Comparison of ENCODE assay signal across 16 cellular contexts in genomic region chr1:154456631-154457030, GRCh38. TPM values are rescaled to one million over a fixed set of nuclear protein-coding genes. Genes with fewer than 3 reads are reported as not detected.
A peak's percentile ranks its signal among the peaks of the same experiment; 100 is the strongest.
DNase-seq lines count a peak whose midpoint lies in the region; TF ChIP-seq lines count a peak whose summit lies in the region.
"Had no signal": no experiment of that assay in that cellular context is flagged by ENCODE, and none has a peak within 500 bp of the region (broad histone marks: within the 10 kb centered on the region; RNA-seq: fewer than 3 reads in every experiment).

No MANE protein-coding gene starts in this region.

- no peak for TF ChIP-seq EP300 in suprapubic skin (IDR thresholded peaks at IDR 0.05)

- H3K27me3 Mint-ChIP-seq in CD4-positive, alpha-beta memory T cell = no peaks in the 10 kb centered on the region
- no peaks in the 10 kb centered on the region for H3K27me3 Mint-ChIP-seq in chondrocyte (ENCODE audit: low read depth)

- H3K27me3 ChIP-seq in CD4-positive, alpha-beta memory T cell (ENCODE audit: insufficient read depth, low read length) = no peaks in the 10 kb centered on the region
- H3K27me3 ChIP-seq in spleen (replicated peaks in 1 of 7) (no peaks in the 10 kb centered on the region), vagina (no peaks in the 10 kb centered on the region), suprapubic skin (no peaks in the 10 kb centered on the region)
- H3K27me3 ChIP-seq: BE2C had no signal

- H3K9me3 ChIP-seq in CD4-positive, alpha-beta memory T cell (ENCODE audit: control insufficient read depth in 1 of 2, low read length in 2 of 2) = no peaks in the 10 kb centered on the region
- H3K9me3 ChIP-seq in spleen = no peaks in the 10 kb centered on the region
- no peaks in the 10 kb centered on the region for H3K9me3 ChIP-seq in vagina
- no peaks in the 10 kb centered on the region for H3K9me3 ChIP-seq in suprapubic skin
- H3K9me3 ChIP-seq: BE2C, HAP-1, SJCRH30 had no signal

- H3K4me3 Mint-ChIP-seq in CD4-positive, alpha-beta memory T cell = no peak overlapping the region
- no peak overlapping the region for H3K4me3 Mint-ChIP-seq in chondrocyte (ENCODE audit: unreplicated experiment)

- H3K4me1 Mint-ChIP-seq in CD4-positive, alpha-beta memory T cell = peaks cover 38 to 62% (median 47%) of the 10 kb centered on the region in 4 donors
- peaks cover 27% of the 10 kb centered on the region for H3K4me1 Mint-ChIP-seq in chondrocyte (ENCODE audit: low read depth)

- TF ChIP-seq POLR2A in NB4 (IDR thresholded peaks at IDR 0.05; ENCODE audit: extremely low read depth, insufficient read length) (no peak), spleen (IDR thresholded peaks at IDR 0.05) (no peak), vagina (IDR thresholded peaks at IDR 0.05) (no peak), suprapubic skin (IDR thresholded peaks at IDR 0.05) (no peak)

- H3K27ac ChIP-seq in CD4-positive, alpha-beta memory T cell (ENCODE audit: low read depth, low read length) = no peak overlapping the region
- peak overlapping the region in 7 of 8 donors; percentile 69 to 90 (median 82) for H3K27ac ChIP-seq in spleen
- H3K27ac ChIP-seq in vagina = no peak overlapping the region
- H3K27ac ChIP-seq in suprapubic skin = no peak overlapping the region
- H3K27ac ChIP-seq: SJCRH30 had no signal

- TF ChIP-seq CTCF in NB4 (IDR thresholded peaks at IDR 0.05; ENCODE audit: low read depth, low read length) (no peak), chondrocyte (IDR thresholded peaks at IDR 0.05) (no peak), spleen (IDR thresholded peaks at IDR 0.05 in 8 of 11, conservative IDR thresholded peaks at IDR 0.05 in 3 of 11) (no peak), vagina (IDR thresholded peaks at IDR 0.05) (no peak), suprapubic skin (IDR thresholded peaks at IDR 0.05) (no peak)

- peaks cover 43% of the 10 kb centered on the region for H3K4me1 ChIP-seq in CD4-positive, alpha-beta memory T cell (ENCODE audit: insufficient read depth, low read length)
- H3K4me1 ChIP-seq in spleen = peaks cover 0 to 46% (median 11%) of the 10 kb centered on the region in 6 donors
- H3K4me1 ChIP-seq in vagina = peaks cover 9% of the 10 kb centered on the region
- peaks cover 21% of the 10 kb centered on the region for H3K4me1 ChIP-seq in suprapubic skin
- H3K4me1 ChIP-seq: BE2C, HAP-1 had no signal

- no peak overlapping the region for H3K4me3 ChIP-seq in CD4-positive, alpha-beta memory T cell (ENCODE audit: low read length in 2 of 2)
- H3K4me3 ChIP-seq in NB4 (ENCODE audit: low read depth, low read length) = no peak overlapping the region
- peak overlapping the region in 1 of 8 donors; percentile 54 for H3K4me3 ChIP-seq in spleen
- no peak overlapping the region for H3K4me3 ChIP-seq in vagina
- H3K4me3 ChIP-seq in suprapubic skin = no peak overlapping the region
- H3K4me3 ChIP-seq: HAP-1, K562, SJCRH30 had no signal

- peak overlapping the region in 4 of 7 donors; percentile 37 to 64 (median 58) for H3K27ac Mint-ChIP-seq in CD4-positive, alpha-beta memory T cell
- H3K27ac Mint-ChIP-seq in chondrocyte (ENCODE audit: unreplicated experiment) = no peak overlapping the region

- H3K36me3 ChIP-seq in CD4-positive, alpha-beta memory T cell (ENCODE audit: insufficient read depth, low read length) = peaks cover 32% of the 10 kb centered on the region
- H3K36me3 ChIP-seq in spleen = peaks cover 0 to 81% (median 2%) of the 10 kb centered on the region in 6 donors
- peaks cover 0 to 23% of the 10 kb centered on the region in 2 donors for H3K36me3 ChIP-seq in vagina
- peaks cover 24% of the 10 kb centered on the region for H3K36me3 ChIP-seq in suprapubic skin
- H3K36me3 ChIP-seq: BE2C, HAP-1, SJCRH30 had no signal

- DNase-seq in CD4-positive, alpha-beta memory T cell = no peak
- DNase-seq in NB4 (ENCODE audit: low read depth) (peak; percentile 67), chondrocyte (ENCODE audit: low spot score) (peak; percentile 18), spleen (peak; percentile 73), vagina (ENCODE audit: extremely low spot score in 2 of 2) (no peak), LoVo (ENCODE audit: low spot score) (no peak), suprapubic skin (ENCODE audit: low spot score in 2 of 2) (no peak)
- DNase-seq: BE2C, EL, NCI-H187 treated with DMSO at 0.1 percent for 48 hours, NCI-H774, SJCRH30 had no signal

- no peaks in the 10 kb centered on the region for H3K9me3 Mint-ChIP-seq in CD4-positive, alpha-beta memory T cell
- H3K9me3 Mint-ChIP-seq in chondrocyte (ENCODE audit: low read depth) = no peaks in the 10 kb centered on the region

- 53 to 86% (median 77%) methylated on average over 6 of the region's 6 CpGs for WGBS in spleen, 5 donors
- WGBS in suprapubic skin = 88% methylated on average over 6 of the region's 6 CpGs

- POLR2A ChIA-PET in CD4-positive, alpha-beta memory T cell (lab: Charles Lee; ENCODE audit: partially characterized antibody) = no interaction called here

- CTCF ChIA-PET in CD4-positive, alpha-beta memory T cell (lab: Charles Lee; ENCODE audit: partially characterized antibody) = interaction anchor here (0.7 kb wide), 1 partner anchor 916 kb away, joined by 3 read pairs; no protein-coding TSS in a partner anchor

- H3K36me3 Mint-ChIP-seq in CD4-positive, alpha-beta memory T cell = peaks cover 53 to 59% of the 10 kb centered on the region in 2 donors
- peaks cover 5% of the 10 kb centered on the region for H3K36me3 Mint-ChIP-seq in chondrocyte (ENCODE audit: low read depth)

- intact Hi-C loops in CD4-positive, alpha-beta memory T cell (cut with micrococcal nuclease) = no loop called here
- intact Hi-C loops in spleen (cut with DNase I; ENCODE audit: low total_unique reads) = no loop called here
- intact Hi-C loops in vagina (cut with DNase I) = loop anchor here (5.0 kb wide), 1 partner anchor 109 kb away; no protein-coding TSS in a partner anchor

RNA-seq across cellular contexts. Expression of gene TDRD10, which starts 45.4 kb away (rescaled TPM):
- total RNA-seq in CD4-positive, alpha-beta memory T cell = not detected
- not detected for polyA plus RNA-seq in CD4-positive, alpha-beta memory T cell
- total RNA-seq in chondrocyte = 0.17 TPM in 1 of 3 replicates, not detected in the others
- total RNA-seq in spleen = 10 to 100 TPM in 2 of 7 donors, 1 to 10 TPM in 5; 2.4 to 14.0 (median 8.3) TPM
- polyA plus RNA-seq in spleen = 10 to 100 TPM in 2 of 3 donors, 1 to 10 TPM in 1; 4.9 to 12.8 (median 12.0) TPM
- 4.9 TPM for total RNA-seq in vagina
- total RNA-seq in suprapubic skin = 1 to 10 TPM in 3 of 4 donors, under 1 TPM in 1; 0.72 to 2.6 (median 2.0) TPM
- total RNA-seq: K562, NCI-H460, RPMI7951, SJCRH30 had no signal
- polyA plus RNA-seq: K562 had no signal

RNA-seq across cellular contexts. Expression of gene SHE, which starts 45.6 kb away (rescaled TPM):
- not detected for total RNA-seq in CD4-positive, alpha-beta memory T cell
- polyA plus RNA-seq in CD4-positive, alpha-beta memory T cell = not detected
- total RNA-seq in chondrocyte (0.10 to 0.20 TPM in 2 of 3 replicates, not detected in the other), spleen (10 to 100 TPM; 25.0 to 54.7 (median 35.7) TPM), vagina (23.8 TPM), suprapubic skin (1 to 10 TPM; 2.0 to 7.3 (median 4.8) TPM)
- polyA plus RNA-seq in spleen = 10 to 100 TPM in 2 of 3 donors, 1 to 10 TPM in 1; 8.2 to 20.5 (median 14.0) TPM
- total RNA-seq: RPMI7951 had no signal

RNA-seq across cellular contexts. Expression of gene IL6R, which starts 51.5 kb away (rescaled TPM):
- total RNA-seq in CD4-positive, alpha-beta memory T cell = 100 to 1,000 TPM; 101 to 106 TPM
- polyA plus RNA-seq in CD4-positive, alpha-beta memory T cell = 10 to 100 TPM; 54.6 to 73.0 TPM
- total RNA-seq in chondrocyte (1.1 to 1.4 TPM (median 1.3 TPM) in 3 replicates), spleen (10 to 100 TPM; 40.3 to 74.5 (median 55.5) TPM), vagina (50.8 TPM), suprapubic skin (10 to 100 TPM; 16.1 to 22.9 (median 20.8) TPM)
- 1 to 10 TPM; 2.8 to 6.1 (median 3.9) TPM for polyA plus RNA-seq in spleen

Comparison
In these comparisons a context has a peak if more than half of its experiments do, and no peak if none do; other contexts are left out.
1. DNase-seq: peak in NB4 (single experiment), chondrocyte (single experiment) and spleen (single experiment); none in CD4-positive, alpha-beta memory T cell (0 of 5), vagina (0 of 2), LoVo (single experiment) and suprapubic skin (0 of 2).
2. H3K27ac ChIP-seq: peak in spleen (7 of 8); none in CD4-positive, alpha-beta memory T cell (single experiment), vagina (single experiment) and suprapubic skin (single experiment).